ENCODE assay signal across 8 cellular contexts in the genomic region with DNA sequence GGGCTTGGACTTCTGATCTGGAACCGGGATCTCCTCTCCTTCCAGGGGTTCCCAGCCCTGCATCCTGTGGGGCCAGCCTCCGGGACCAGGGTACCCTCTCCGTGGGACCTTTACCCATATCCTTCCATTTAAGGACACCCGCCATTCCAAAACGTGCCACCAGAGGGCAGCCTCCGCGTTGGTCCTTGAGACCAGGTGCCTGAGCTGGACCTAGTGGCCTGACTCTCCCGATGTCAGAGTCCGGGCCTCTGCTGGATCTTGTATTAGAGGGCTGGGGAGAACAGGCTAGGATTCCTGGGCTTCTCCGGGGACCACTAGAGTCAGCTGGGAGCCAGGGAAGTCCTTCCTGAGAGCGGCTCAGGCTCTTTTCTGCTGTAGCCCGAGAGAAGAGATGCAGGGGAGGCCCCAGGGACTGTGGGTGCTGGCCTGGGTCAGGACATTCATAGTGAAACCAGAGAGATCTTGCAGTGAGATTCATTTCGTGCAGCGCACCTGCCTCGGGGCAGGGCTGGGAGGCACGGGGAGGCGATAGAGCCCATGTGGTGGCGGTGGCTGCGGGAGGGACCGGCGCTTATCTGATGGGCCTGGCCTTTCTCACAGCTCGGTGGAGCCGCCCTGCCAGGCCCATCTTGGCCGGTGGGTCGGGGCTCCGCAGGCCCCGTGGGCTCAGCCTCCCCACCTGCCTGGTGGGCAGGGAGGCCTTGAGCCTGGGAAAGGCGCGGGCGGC. TPM values are rescaled to one million over a fixed set of nuclear protein-coding genes. Genes with fewer than 3 reads are reported as not detected.
DNase-seq lines count a peak whose midpoint lies in the region; ATAC-seq and TF ChIP-seq lines count a peak whose summit lies in the region.

No MANE protein-coding gene starts in this region.

- H3K27ac ChIP-seq in SK-N-SH (ENCODE audit: low read depth in 2 of 2, low read length in 1 of 2) = no peak overlapping the region

- no peaks in the 10 kb centered on the region for H3K27me3 ChIP-seq in SK-N-SH (ENCODE audit: insufficient read depth)

- H3K4me3 Mint-ChIP-seq in activated naive CD4-positive, alpha-beta T cell treated with anti-CD3 and anti-CD28 coated beads, Interleukin-2, amount 10 ng/mL, durations not matched to agents 7 days and 5 days = no peak overlapping the region

- H3K4me1 Mint-ChIP-seq in activated naive CD4-positive, alpha-beta T cell treated with anti-CD3 and anti-CD28 coated beads, Interleukin-2, amount 10 ng/mL, durations not matched to agents 7 days and 5 days = no peaks in the 10 kb centered on the region

- no peak overlapping the region for H3K4me2 ChIP-seq in SK-N-SH

- WGBS in SK-N-SH (ENCODE audit: low lambda C conversion rate) = 32% methylated on average over 20 of the region's 30 CpGs

- no peaks in the 10 kb centered on the region for H3K79me2 ChIP-seq in SK-N-SH (ENCODE audit: insufficient read depth)

- no peaks in the 10 kb centered on the region for H3K9me2 ChIP-seq in SK-N-SH

- peak overlapping the region in 1 of 2 experiments; percentile 40; a peak in 1 of 4 replicates for H3K4me3 ChIP-seq in SK-N-SH (ENCODE audit: low read depth in 2 of 2, low read length in 1 of 2)

- no peaks in the 10 kb centered on the region for H4K20me1 ChIP-seq in SK-N-SH (ENCODE audit: insufficient read depth)

- no peaks in the 10 kb centered on the region for H3F3A ChIP-seq in SK-N-SH (replicated peaks; ENCODE audit: insufficient read depth)

- no peaks in the 10 kb centered on the region for H3K9me3 ChIP-seq in SK-N-SH

- TF ChIP-seq EP300 in SK-N-SH (IDR thresholded peaks at IDR 0.05; ENCODE audit: borderline replicate concordance in 1 of 2, low read depth in 1 of 2, low read length in 1 of 2) = no peak

- H3K36me3 ChIP-seq in SK-N-SH (replicated peaks in 1 of 2; ENCODE audit: control insufficient read depth in 1 of 2, insufficient read depth in 2 of 2, low read length in 1 of 2) = no peaks in the 10 kb centered on the region

- TF ChIP-seq CTCF in SK-N-SH (IDR thresholded peaks at IDR 0.05) = peak; percentile 88

- intact Hi-C loops in Right ventricle myocardium inferior (cut with DNase I) = loop anchor here (1.0 to 5.0 kb wide), 2 partner anchors 172 to 537 kb away; no protein-coding TSS in a partner anchor

- no peak overlapping the region for H3K27ac Mint-ChIP-seq in activated naive CD4-positive, alpha-beta T cell treated with anti-CD3 and anti-CD28 coated beads, Interleukin-2, amount 10 ng/mL, durations not matched to agents 7 days and 5 days

- no peak overlapping the region for H2AFZ ChIP-seq in SK-N-SH (ENCODE audit: low read depth)

- TF ChIP-seq RAD21 in SK-N-SH (IDR thresholded peaks at IDR 0.05; ENCODE audit: low read length) = peak; percentile 80

- peaks cover 0 to 8% of the 10 kb centered on the region in 2 experiments; a peak in 1 of 4 replicates for H3K4me1 ChIP-seq in SK-N-SH (ENCODE audit: control insufficient read depth in 1 of 2, insufficient read depth in 2 of 2, low read depth in 1 of 2, low read length in 1 of 2)

- H3K9me3 Mint-ChIP-seq in activated naive CD4-positive, alpha-beta T cell treated with anti-CD3 and anti-CD28 coated beads, Interleukin-2, amount 10 ng/mL, durations not matched to agents 7 days and 5 days = no peaks in the 10 kb centered on the region

- H3K27me3 Mint-ChIP-seq in activated naive CD4-positive, alpha-beta T cell treated with anti-CD3 and anti-CD28 coated beads, Interleukin-2, amount 10 ng/mL, durations not matched to agents 7 days and 5 days = peaks cover 8% of the 10 kb centered on the region

- POLR2A ChIA-PET in SK-N-SH (lab: Yijun Ruan, JAX) = no interaction called here

- ATAC-seq in GM21737 (IDR thresholded peaks at IDR 0.05; ENCODE audit: unreplicated experiment) = peak; percentile 87
- peak; percentile 56 for ATAC-seq in Right ventricle myocardium inferior
- ATAC-seq in GM21515 (IDR thresholded peaks at IDR 0.05; ENCODE audit: unreplicated experiment) = no peak

- CTCF ChIA-PET in SK-N-SH (lab: Yijun Ruan, JAX) = interaction anchor here (0.5 to 14.8 kb wide), 45 partner anchors 8 to 543 kb away, joined by 3 to 511 read pairs (median 4); a partner anchor contains a TSS
- CTCF ChIA-PET in activated naive CD4-positive, alpha-beta T cell treated with anti-CD3 and anti-CD28 coated beads, Interleukin-2, amount 10 ng/mL, durations not matched to agents 7 days and 5 days (lab: Charles Lee) = interaction anchor here (0.8 to 2.6 kb wide), 13 partner anchors 9 to 180 kb away, joined by 3 to 29 read pairs (median 3); a partner anchor contains a TSS

- H3K9ac ChIP-seq in SK-N-SH = no peak overlapping the region

- H3K36me3 Mint-ChIP-seq in activated naive CD4-positive, alpha-beta T cell treated with anti-CD3 and anti-CD28 coated beads, Interleukin-2, amount 10 ng/mL, durations not matched to agents 7 days and 5 days = no peaks in the 10 kb centered on the region

- DNase-seq in GM04504 (ENCODE audit: low read depth) = peak; percentile 24
- DNase-seq in KG1 (lab: John Stamatoyannopoulos, UW) = peak; percentile 25
- peak; percentile 91 for DNase-seq in SK-N-SH
- DNase-seq in activated naive CD4-positive, alpha-beta T cell treated with anti-CD3 and anti-CD28 coated beads, Interleukin-2, amount 10 ng/mL, durations not matched to agents 7 days and 5 days = peak; percentile 80
- DNase-seq in Right ventricle myocardium inferior (ENCODE audit: missing footprints) = peak; percentile 90
- DNase-seq in putamen (ENCODE audit: low spot score) = peak; percentile 45

TF ChIP-seq in SK-N-SH, 30 proteins besides CTCF, POLR2A, EP300 and RAD21:
- TF ChIP-seq SIN3A (IDR thresholded peaks at IDR 0.05; ENCODE audit: borderline replicate concordance, low read depth, low read length) = no peak
- no peak for TF ChIP-seq POLR2AphosphoS5 (IDR thresholded peaks at IDR 0.05; ENCODE audit: low read depth, low read length)
- TF ChIP-seq ELF1 (IDR thresholded peaks at IDR 0.05) = no peak
- TF ChIP-seq, protein P1, sequence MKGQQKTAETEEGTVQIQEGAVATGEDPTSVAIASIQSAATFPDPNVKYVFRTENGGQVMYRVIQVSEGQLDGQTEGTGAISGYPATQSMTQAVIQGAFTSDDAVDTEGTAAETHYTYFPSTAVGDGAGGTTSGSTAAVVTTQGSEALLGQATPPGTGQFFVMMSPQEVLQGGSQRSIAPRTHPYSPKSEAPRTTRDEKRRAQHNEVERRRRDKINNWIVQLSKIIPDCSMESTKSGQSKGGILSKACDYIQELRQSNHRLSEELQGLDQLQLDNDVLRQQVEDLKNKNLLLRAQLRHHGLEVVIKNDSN (IDR thresholded peaks at IDR 0.05; ENCODE audit: borderline replicate concordance, low read depth) = no peak
- no peak for TF ChIP-seq FOSL2 (IDR thresholded peaks at IDR 0.05; ENCODE audit: borderline replicate concordance, low read depth)
- TF ChIP-seq RCOR1 (IDR thresholded peaks at IDR 0.05; ENCODE audit: low read length) = peak; percentile 25; the same call in 1 of the 2 replicates
- TF ChIP-seq GATA2 (CRISPR knock-in tag; IDR thresholded peaks at IDR 0.05) = no peak
- TF ChIP-seq SMC3 (IDR thresholded peaks at IDR 0.05; ENCODE audit: low read depth, low read length) = peak; percentile 84
- TF ChIP-seq, protein P2, sequence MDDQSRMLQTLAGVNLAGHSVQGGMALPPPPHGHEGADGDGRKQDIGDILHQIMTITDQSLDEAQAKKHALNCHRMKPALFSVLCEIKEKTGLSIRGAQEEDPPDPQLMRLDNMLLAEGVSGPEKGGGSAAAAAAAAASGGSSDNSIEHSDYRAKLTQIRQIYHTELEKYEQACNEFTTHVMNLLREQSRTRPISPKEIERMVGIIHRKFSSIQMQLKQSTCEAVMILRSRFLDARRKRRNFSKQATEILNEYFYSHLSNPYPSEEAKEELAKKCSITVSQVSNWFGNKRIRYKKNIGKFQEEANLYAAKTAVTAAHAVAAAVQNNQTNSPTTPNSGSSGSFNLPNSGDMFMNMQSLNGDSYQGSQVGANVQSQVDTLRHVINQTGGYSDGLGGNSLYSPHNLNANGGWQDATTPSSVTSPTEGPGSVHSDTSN (IDR thresholded peaks at IDR 0.05) = no peak
- no peak for TF ChIP-seq RXRA (IDR thresholded peaks at IDR 0.05; ENCODE audit: borderline replicate concordance, low read depth)
- TF ChIP-seq, protein P3, sequence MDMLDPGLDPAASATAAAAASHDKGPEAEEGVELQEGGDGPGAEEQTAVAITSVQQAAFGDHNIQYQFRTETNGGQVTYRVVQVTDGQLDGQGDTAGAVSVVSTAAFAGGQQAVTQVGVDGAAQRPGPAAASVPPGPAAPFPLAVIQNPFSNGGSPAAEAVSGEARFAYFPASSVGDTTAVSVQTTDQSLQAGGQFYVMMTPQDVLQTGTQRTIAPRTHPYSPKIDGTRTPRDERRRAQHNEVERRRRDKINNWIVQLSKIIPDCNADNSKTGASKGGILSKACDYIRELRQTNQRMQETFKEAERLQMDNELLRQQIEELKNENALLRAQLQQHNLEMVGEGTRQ (IDR thresholded peaks at IDR 0.05; ENCODE audit: borderline replicate concordance, low read depth, low read length) = no peak
- no peak for TF ChIP-seq CHD2 (IDR thresholded peaks at IDR 0.05; ENCODE audit: low read length, partially characterized antibody)
- no peak for TF ChIP-seq GABPA (IDR thresholded peaks at IDR 0.05; ENCODE audit: low read depth)
- TF ChIP-seq, protein P4, sequence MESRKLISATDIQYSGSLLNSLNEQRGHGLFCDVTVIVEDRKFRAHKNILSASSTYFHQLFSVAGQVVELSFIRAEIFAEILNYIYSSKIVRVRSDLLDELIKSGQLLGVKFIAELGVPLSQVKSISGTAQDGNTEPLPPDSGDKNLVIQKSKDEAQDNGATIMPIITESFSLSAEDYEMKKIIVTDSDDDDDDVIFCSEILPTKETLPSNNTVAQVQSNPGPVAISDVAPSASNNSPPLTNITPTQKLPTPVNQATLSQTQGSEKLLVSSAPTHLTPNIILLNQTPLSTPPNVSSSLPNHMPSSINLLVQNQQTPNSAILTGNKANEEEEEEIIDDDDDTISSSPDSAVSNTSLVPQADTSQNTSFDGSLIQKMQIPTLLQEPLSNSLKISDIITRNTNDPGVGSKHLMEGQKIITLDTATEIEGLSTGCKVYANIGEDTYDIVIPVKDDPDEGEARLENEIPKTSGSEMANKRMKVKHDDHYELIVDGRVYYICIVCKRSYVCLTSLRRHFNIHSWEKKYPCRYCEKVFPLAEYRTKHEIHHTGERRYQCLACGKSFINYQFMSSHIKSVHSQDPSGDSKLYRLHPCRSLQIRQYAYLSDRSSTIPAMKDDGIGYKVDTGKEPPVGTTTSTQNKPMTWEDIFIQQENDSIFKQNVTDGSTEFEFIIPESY (IDR thresholded peaks at IDR 0.05; ENCODE audit: borderline replicate concordance, low read depth) = no peak

RNA-seq across cellular contexts. Expression of a gene that starts 9.8 kb away (rescaled TPM):
- polyA plus RNA-seq in SK-N-SH (2012; rRNA removed) = 0.02 TPM in 1 of 2 replicates, not detected in the other
- polyA plus RNA-seq in SK-N-SH (2012; cell fraction: cytosol; rRNA removed) = not detected in 2 replicates
- 0.07 TPM in 1 of 2 replicates, not detected in the other for polyA plus RNA-seq in SK-N-SH (2012; cell fraction: nucleus; rRNA removed)
- total RNA-seq in Right ventricle myocardium inferior = 0.32 TPM

RNA-seq across cellular contexts. Expression of a gene that starts 41.3 kb away (rescaled TPM):
- 7.5 and 8.2 TPM in 2 replicates for polyA plus RNA-seq in SK-N-SH (2012; rRNA removed)
- polyA plus RNA-seq in SK-N-SH (2012; cell fraction: cytosol; rRNA removed) = 3.6 and 7.8 TPM in 2 replicates
- polyA plus RNA-seq in SK-N-SH (2012; cell fraction: nucleus; rRNA removed) = 8.9 and 11.2 TPM in 2 replicates
- 17.8 TPM for total RNA-seq in Right ventricle myocardium inferior

Comparison
In these comparisons a context has a peak if more than half of its experiments do, and no peak if none do; other contexts are left out.
1. DNase-seq: peak in every context shown above with its lines; median percentile 91 in SK-N-SH; 90 in Right ventricle myocardium inferior; 80 in activated naive CD4-positive, alpha-beta T cell treated with anti-CD3 and anti-CD28 coated beads, Interleukin-2, amount 10 ng/mL, durations not matched to agents 7 days and 5 days; 45 in putamen; 25 in KG1; 24 in GM04504.